In the genomic region with DNA sequence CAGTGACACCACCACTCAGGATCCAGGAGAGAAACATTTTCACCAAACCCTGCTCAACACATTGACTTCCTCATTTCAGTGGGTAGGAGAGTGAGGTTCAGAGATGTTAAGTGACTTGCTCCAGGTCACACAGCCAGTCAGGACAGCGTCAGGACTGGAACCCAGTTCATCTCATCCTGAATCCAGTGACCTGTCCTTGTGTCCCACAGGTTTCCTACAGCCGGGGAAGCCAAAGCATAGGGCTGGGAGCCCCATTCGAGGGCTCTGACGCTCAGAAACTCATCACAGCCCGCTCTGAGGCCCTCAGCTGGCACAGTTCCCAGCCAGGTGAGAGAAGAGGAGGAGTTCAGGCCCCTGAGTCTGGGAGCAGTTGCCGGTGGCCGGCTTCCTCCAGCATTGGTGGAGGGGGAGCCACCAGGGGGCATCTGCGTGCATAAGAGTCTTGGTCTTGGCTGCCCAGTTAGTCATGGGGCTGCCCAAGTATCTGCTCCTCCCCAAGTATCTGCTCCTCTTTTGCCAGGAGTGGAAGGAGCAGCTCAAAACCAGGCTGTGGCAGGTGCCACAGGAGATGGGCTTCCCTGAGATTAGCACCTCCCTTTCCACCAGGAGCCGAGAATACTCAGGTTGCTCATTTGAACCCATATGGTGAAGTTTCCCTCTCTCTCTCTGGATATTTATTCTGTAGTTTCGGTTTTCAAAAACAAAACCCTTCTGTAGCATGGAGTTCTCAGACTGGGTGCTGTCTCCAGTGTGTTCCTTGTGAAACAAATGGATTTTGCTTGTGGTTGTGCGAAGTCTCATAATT, we compare ENCODE assay signal across 9 cellular contexts. TPM values are rescaled to one million over a fixed set of nuclear protein-coding genes. Genes with fewer than 3 reads are reported as not detected.
DNase-seq lines count a peak whose midpoint lies in the region; ATAC-seq and TF ChIP-seq lines count a peak whose summit lies in the region.
"Had no signal": no experiment of that assay in that cellular context is flagged by ENCODE, and none has a peak within 500 bp of the region (broad histone marks: within the 10 kb centered on the region; RNA-seq: fewer than 3 reads in every experiment).

No MANE protein-coding gene starts in this region.

- H3K27me3 Mint-ChIP-seq in memory B cell, result no peaks in the 10 kb centered on the region

- H3K9me3 Mint-ChIP-seq in memory B cell, result no peaks in the 10 kb centered on the region

- no peak overlapping the region for H3K4me3 Mint-ChIP-seq in memory B cell

- 76% methylated on average over 11 of the region's 11 CpGs for WGBS in prostate gland

- no peak overlapping the region for H3K27ac ChIP-seq in Peyer's patch
- H3K27ac ChIP-seq in dorsolateral prefrontal cortex, result no peak overlapping the region
- H3K27ac ChIP-seq in prostate gland, result no peak overlapping the region
- H3K27ac ChIP-seq: neutrophil had no signal

- H3K36me3 ChIP-seq in Peyer's patch (no peaks in the 10 kb centered on the region), prostate gland (no peaks in the 10 kb centered on the region)
- H3K36me3 ChIP-seq: neutrophil had no signal

- TF ChIP-seq POLR2A in Peyer's patch (IDR thresholded peaks at IDR 0.05) (no peak), prostate gland (IDR thresholded peaks at IDR 0.05) (no peak)

- no peak overlapping the region for H3K4me3 ChIP-seq in Peyer's patch
- H3K4me3 ChIP-seq in dorsolateral prefrontal cortex, result no peak overlapping the region
- no peak overlapping the region for H3K4me3 ChIP-seq in prostate gland

- no peaks in the 10 kb centered on the region for H3K36me3 Mint-ChIP-seq in memory B cell

- H3K9me3 ChIP-seq in Peyer's patch, result no peaks in the 10 kb centered on the region
- no peaks in the 10 kb centered on the region for H3K9me3 ChIP-seq in prostate gland
- H3K9me3 ChIP-seq: neutrophil had no signal

- intact Hi-C loops in dorsolateral prefrontal cortex (cut with DNase I) (loop anchor here (5.0 kb wide), 1 partner anchor 71 kb away; no protein-coding TSS in a partner anchor), prostate gland (cut with DNase I) (no loop called here)

- H3K4me1 ChIP-seq in Peyer's patch, result no peaks in the 10 kb centered on the region
- no peaks in the 10 kb centered on the region for H3K4me1 ChIP-seq in prostate gland (replicated peaks)

- ATAC-seq in HG02588 (IDR thresholded peaks at IDR 0.05; ENCODE audit: unreplicated experiment) (peak; percentile 64), memory B cell (ENCODE audit: low read depth) (peak; percentile 69)

- no peaks in the 10 kb centered on the region for H3K27me3 ChIP-seq in Peyer's patch
- no peaks in the 10 kb centered on the region for H3K27me3 ChIP-seq in dorsolateral prefrontal cortex
- H3K27me3 ChIP-seq in prostate gland (replicated peaks; ENCODE audit: insufficient read depth), result peaks cover 2% of the 10 kb centered on the region
- H3K27me3 ChIP-seq: neutrophil had no signal

- peaks cover 8% of the 10 kb centered on the region for H3K4me1 Mint-ChIP-seq in memory B cell

- H3K27ac Mint-ChIP-seq in memory B cell, result no peak overlapping the region

- peak in 2 of 3 experiments; percentile 3 to 21 for DNase-seq in NCI-H1417 (lab: John Stamatoyannopoulos, UW)
- DNase-seq in NCI-H1417 treated with DMSO at 0.1 percent for 48 hours (lab: John Stamatoyannopoulos, UW), result no peak
- DNase-seq in Peyer's patch, result peak; percentile 64 to 85 (median 72)
- peak in 9 of 10 donors; percentile 24 to 62 (median 46) for DNase-seq in dorsolateral prefrontal cortex
- DNase-seq in memory B cell (ENCODE audit: low spot score in 2 of 2), result peak in 1 of 2 donors; percentile 41
- DNase-seq in prostate gland (ENCODE audit: low spot score), result no peak
- no peak for DNase-seq in stimulated activated naive CD4-positive, alpha-beta T cell treated with Interleukin-2 at 50 U/mL for 16 hours (lab: John Stamatoyannopoulos, UW)

- peak in 5 of 6 experiments; percentile 15 to 50 (median 30) for TF ChIP-seq CTCF in Peyer's patch (IDR thresholded peaks at IDR 0.05)
- peak in 49 of 56 donors; percentile 17 to 64 (median 44) for TF ChIP-seq CTCF in dorsolateral prefrontal cortex (IDR thresholded peaks at IDR 0.05 in 54 of 56, conservative IDR thresholded peaks at IDR 0.05 in 2 of 56; ENCODE audit: low read depth in 1 of 56, partially characterized antibody in 56 of 56)
- TF ChIP-seq CTCF in prostate gland (IDR thresholded peaks at IDR 0.05), result peak in 1 of 4 experiments; percentile 12

RNA-seq across cellular contexts. Expression of gene TNFRSF13B, which starts 56.0 kb away (rescaled TPM):
- total RNA-seq in Peyer's patch (10 to 100 TPM in 1 of 4 donors, 1 to 10 TPM in 1, not detected in 2; 3.2 to 86.6 TPM), dorsolateral prefrontal cortex (under 1 TPM in 4 of 120 experiments, not detected in 116; 0.22 to 0.76 (median 0.41) TPM), prostate gland (not detected)

Comparison
In these comparisons a context has a peak if more than half of its experiments do, and no peak if none do; other contexts are left out.
1. DNase-seq: peak in NCI-H1417 (2 of 3), Peyer's patch (3 of 3) and dorsolateral prefrontal cortex (9 of 10); none in NCI-H1417 treated with DMSO at 0.1 percent for 48 hours (single experiment), prostate gland (single experiment) and stimulated activated naive CD4-positive, alpha-beta T cell treated with Interleukin-2 at 50 U/mL for 16 hours (single experiment).